ENCODE assay signal across 28 cellular contexts in the genomic region with DNA sequence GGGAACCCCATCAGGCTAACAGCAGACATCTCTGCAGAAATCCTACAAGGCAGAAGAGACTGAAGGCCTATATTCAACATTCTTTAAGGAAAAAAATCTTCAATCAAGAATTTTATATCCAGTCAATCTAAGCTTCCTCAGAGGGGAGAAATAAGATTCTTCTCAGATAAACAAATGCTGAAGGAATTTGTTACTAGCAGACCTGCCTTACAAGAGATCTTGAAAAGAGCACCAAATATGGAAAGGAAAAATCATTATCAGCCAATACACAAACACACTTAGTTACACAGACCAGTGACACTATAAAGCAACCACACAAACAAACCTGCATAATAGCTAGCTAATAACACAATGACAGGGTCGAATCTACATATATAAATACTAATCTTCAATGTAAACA.
"Had no signal": no experiment of that assay in that cellular context is flagged by ENCODE, and none has a peak within 500 bp of the region (broad histone marks: within the 10 kb centered on the region; RNA-seq: fewer than 3 reads in every experiment).

No MANE protein-coding gene starts in this region.

- H3K27ac ChIP-seq: colonic mucosa, coronary artery, dorsolateral prefrontal cortex, epithelial cell of prostate, esophagus muscularis mucosa, esophagus squamous epithelium, foreskin keratinocyte, gastrocnemius medialis, gastroesophageal sphincter, heart left ventricle, heart right ventricle had no signal

- H3K4me3 ChIP-seq: colonic mucosa, coronary artery, dorsolateral prefrontal cortex, esophagus muscularis mucosa, esophagus squamous epithelium, gastrocnemius medialis, gastroesophageal sphincter, heart left ventricle, heart right ventricle had no signal

- H3K27me3 ChIP-seq: colonic mucosa, dorsolateral prefrontal cortex, esophagus muscularis mucosa, esophagus squamous epithelium, foreskin keratinocyte, gastrocnemius medialis, gastroesophageal sphincter, heart left ventricle, heart right ventricle had no signal

- H3K9me3 ChIP-seq: colonic mucosa had no signal

- H3K36me3 ChIP-seq: colonic mucosa, esophagus muscularis mucosa, esophagus squamous epithelium, gastrocnemius medialis, gastroesophageal sphincter, heart left ventricle, heart right ventricle had no signal

- DNase-seq: colonic mucosa; cortex of kidney; dermis blood vessel endothelial cell; dorsolateral prefrontal cortex; effector CD4-positive, alpha-beta T cell; effector CD8-positive, alpha-beta T cell; effector memory CD4-positive, alpha-beta T cell; effector memory CD8-positive, alpha-beta T cell; endodermal cell; erythroblast; esophagus squamous epithelium; foreskin fibroblast; foreskin keratinocyte; foreskin melanocyte; gastrocnemius medialis; glutamatergic neuron; head of caudate nucleus; heart left ventricle; heart right ventricle had no signal

- ATAC-seq: effector memory CD8-positive, alpha-beta T cell; esophagus mucosa; foreskin keratinocyte; gastrocnemius medialis; gastroesophageal sphincter; heart left ventricle; heart right ventricle had no signal

- FAIRE-seq: colon, endometrium, endothelial cell of umbilical vein, frontal cortex had no signal

- H3K4me1 ChIP-seq: colonic mucosa, esophagus muscularis mucosa, esophagus squamous epithelium, foreskin keratinocyte, gastrocnemius medialis, gastroesophageal sphincter, heart left ventricle, heart right ventricle had no signal
